17 cellular contexts compared by ENCODE assay signal in genomic region chr10:85524001-85524400, GRCh38.
A peak's percentile ranks its signal among the peaks of the same experiment; 100 is the strongest.
DNase-seq lines count a peak whose midpoint lies in the region; ATAC-seq lines count a peak whose summit lies in the region.
"Had no signal": no experiment of that assay in that cellular context is flagged by ENCODE, and none has a peak within 500 bp of the region (broad histone marks: within the 10 kb centered on the region; RNA-seq: fewer than 3 reads in every experiment).

No MANE protein-coding gene starts in this region.

- H3K9me3 ChIP-seq in trophoblast cell (ENCODE audit: insufficient read depth, low read depth, low read length), result peaks cover 5% of the 10 kb centered on the region
- H3K9me3 ChIP-seq: MG63 had no signal

- H4K8ac ChIP-seq in trophoblast cell (ENCODE audit: low read depth, low read length), result no peak overlapping the region

- no peak overlapping the region for H3K4me3 ChIP-seq in trophoblast cell (ENCODE audit: low read depth, low read length)
- H3K4me3 ChIP-seq: MG63 had no signal

- H4K91ac ChIP-seq in trophoblast cell (ENCODE audit: low read depth, low read length), result no peak overlapping the region

- no peak overlapping the region for H2AFZ ChIP-seq in trophoblast cell (ENCODE audit: insufficient read depth, low read length, poor library complexity)

- H3K36me3 ChIP-seq in trophoblast cell (ENCODE audit: control insufficient read depth in 1 of 2, insufficient read depth in 2 of 2, low read length in 2 of 2), result no peaks in the 10 kb centered on the region
- H3K36me3 ChIP-seq: MG63 had no signal

- peaks cover 3% of the 10 kb centered on the region for H3K79me1 ChIP-seq in trophoblast cell (ENCODE audit: low read length)

- H3K9ac ChIP-seq in trophoblast cell (ENCODE audit: low read length), result no peak overlapping the region

- no peaks in the 10 kb centered on the region for H3K79me2 ChIP-seq in trophoblast cell (ENCODE audit: control insufficient read depth, insufficient read depth, low read length, poor library complexity)

- H2BK5ac ChIP-seq in trophoblast cell (ENCODE audit: low read depth, low read length, poor library complexity), result no peak overlapping the region

- H3K4ac ChIP-seq in trophoblast cell (ENCODE audit: low read depth, low read length), result no peak overlapping the region

- H3K4me2 ChIP-seq in trophoblast cell (ENCODE audit: low read length), result no peak overlapping the region

- DNase-seq in A172 (ENCODE audit: low spot score) (peak; percentile 91), astrocyte of the hippocampus (ENCODE audit: low read depth, low spot score) (peak; percentile 92), left kidney (ENCODE audit: low read depth, low spot score) (peak; percentile 52), trophoblast cell (no peak), DMS53 (lab: John Stamatoyannopoulos, UW) (no peak), NOMO-1 treated with DMSO at 0.1 percent for 48 hours (lab: John Stamatoyannopoulos, UW; ENCODE audit: unreplicated experiment) (no peak)
- DNase-seq: 8988T, DMS153, HCEC 1CT, KBM-7, MG63, NCI-H2029, NCI-H446 treated with DMSO at 0.1 percent for 48 hours, Right ventricle myocardium superior, RPMI8226 had no signal

- peak overlapping the region; percentile 48 for H3K27ac ChIP-seq in trophoblast cell (ENCODE audit: low read depth, low read length)

- H3K27me3 ChIP-seq in trophoblast cell (ENCODE audit: insufficient read depth, low read length), result no peaks in the 10 kb centered on the region
- H3K27me3 ChIP-seq: MG63 had no signal

- no peak overlapping the region for H3K18ac ChIP-seq in trophoblast cell (ENCODE audit: low read length)

- ATAC-seq in GM18861 (IDR thresholded peaks at IDR 0.05; ENCODE audit: unreplicated experiment), result no peak
- no peak for ATAC-seq in GM21381 (IDR thresholded peaks at IDR 0.05; ENCODE audit: unreplicated experiment)

- no peak overlapping the region for H3K23ac ChIP-seq in trophoblast cell (ENCODE audit: low read length)

- no peak overlapping the region for H3K14ac ChIP-seq in trophoblast cell (ENCODE audit: low read length)

- H2BK12ac ChIP-seq in trophoblast cell (ENCODE audit: low read length), result no peak overlapping the region

- peaks cover 3 to 7% of the 10 kb centered on the region in 2 experiments for H3K4me1 ChIP-seq in trophoblast cell (ENCODE audit: control insufficient read depth in 1 of 2, insufficient read depth in 2 of 2, low read length in 2 of 2)

- H2BK120ac ChIP-seq in trophoblast cell (ENCODE audit: insufficient read depth, low read length, poor library complexity), result no peak overlapping the region

- no CpG with 5 or more reads among the region's 3 CpGs for WGBS in trophoblast cell (ENCODE audit: extremely low coverage, insufficient coverage, insufficient read length)

- H2AK5ac ChIP-seq in trophoblast cell (ENCODE audit: low read length), result no peak overlapping the region

- no peak overlapping the region for H4K12ac ChIP-seq in trophoblast cell (ENCODE audit: low read depth, low read length)

Comparison
In these comparisons a context has a peak if more than half of its experiments do, and no peak if none do; other contexts are left out.
1. DNase-seq: peak in A172 (single experiment), astrocyte of the hippocampus (single experiment) and left kidney (single experiment); none in trophoblast cell (0 of 2), DMS53 (single experiment) and NOMO-1 treated with DMSO at 0.1 percent for 48 hours (single experiment).